Comparison of ENCODE assay signal across 20 cellular contexts in genomic region chr5:38414348-38414747, GRCh38.
DNase-seq lines count a peak whose midpoint lies in the region; ATAC-seq and TF ChIP-seq lines count a peak whose summit lies in the region.
"Had no signal": no experiment of that assay in that cellular context is flagged by ENCODE, and none has a peak within 500 bp of the region (broad histone marks: within the 10 kb centered on the region; RNA-seq: fewer than 3 reads in every experiment).

No MANE protein-coding gene starts in this region.

- no peaks in the 10 kb centered on the region for H3K36me3 ChIP-seq in BJ (ENCODE audit: control insufficient read depth, insufficient read depth, low read length)
- H3K36me3 ChIP-seq in psoas muscle (ENCODE audit: insufficient read depth in 1 of 2, low read depth in 1 of 2) = no peaks in the 10 kb centered on the region
- H3K36me3 ChIP-seq: Peyer's patch, suprapubic skin had no signal

- H3K4me3 Mint-ChIP-seq in chondrocyte (ENCODE audit: unreplicated experiment) (no peak overlapping the region), mesothelial cell of epicardium (no peak overlapping the region)
- H3K4me3 Mint-ChIP-seq: activated CD4-positive, alpha-beta T cell treated with anti-CD3 and anti-CD28 coated beads, Interleukin-2, amount 10 ng/mL, durations not matched to agents 24 days and 14 days; activated naive CD8-positive, alpha-beta T cell treated with anti-CD3 and anti-CD28 coated beads, Interleukin-2, amount 10 ng/mL, durations not matched to agents 7 days and 5 days; effector memory CD8-positive, alpha-beta T cell; stimulated activated effector memory CD8-positive, alpha-beta T cell treated with anti-CD3 and anti-CD28 coated beads, Interleukin-12 subunit alpha, Interleukin-12 subunit beta, amount 100 ng/mL, for 72 hours had no signal

- no peaks in the 10 kb centered on the region for H3K4me1 ChIP-seq in psoas muscle
- H3K4me1 ChIP-seq: body of pancreas, Peyer's patch, suprapubic skin had no signal

- H3K36me3 Mint-ChIP-seq in chondrocyte (ENCODE audit: low read depth) (no peaks in the 10 kb centered on the region), mesothelial cell of epicardium (no peaks in the 10 kb centered on the region)
- H3K36me3 Mint-ChIP-seq: activated naive CD8-positive, alpha-beta T cell treated with anti-CD3 and anti-CD28 coated beads, Interleukin-2, amount 10 ng/mL, durations not matched to agents 7 days and 5 days; stimulated activated effector memory CD8-positive, alpha-beta T cell treated with anti-CD3 and anti-CD28 coated beads, Interleukin-12 subunit alpha, Interleukin-12 subunit beta, amount 100 ng/mL, for 72 hours had no signal

- 46 to 67% (median 50%) methylated on average over 4 of the region's 4 CpGs for WGBS in psoas muscle, 3 donors

- no peaks in the 10 kb centered on the region for H3K9me3 ChIP-seq in psoas muscle
- H3K9me3 ChIP-seq: body of pancreas, Peyer's patch, suprapubic skin had no signal

- no peak overlapping the region for H3K27ac Mint-ChIP-seq in chondrocyte (ENCODE audit: unreplicated experiment)
- no peak overlapping the region for H3K27ac Mint-ChIP-seq in mesothelial cell of epicardium
- H3K27ac Mint-ChIP-seq: activated CD4-positive, alpha-beta T cell treated with anti-CD3 and anti-CD28 coated beads, Interleukin-2, amount 10 ng/mL, durations not matched to agents 24 days and 14 days; activated naive CD8-positive, alpha-beta T cell treated with anti-CD3 and anti-CD28 coated beads, Interleukin-2, amount 10 ng/mL, durations not matched to agents 7 days and 5 days; effector memory CD8-positive, alpha-beta T cell; stimulated activated effector memory CD8-positive, alpha-beta T cell treated with anti-CD3 and anti-CD28 coated beads, Interleukin-12 subunit alpha, Interleukin-12 subunit beta, amount 100 ng/mL, for 72 hours had no signal

- H3K27ac ChIP-seq in psoas muscle = no peak overlapping the region
- H3K27ac ChIP-seq: body of pancreas, Peyer's patch, suprapubic skin had no signal

- ATAC-seq in psoas muscle (peak; percentile 65 to 93 (median 77)), HG03571 (IDR thresholded peaks at IDR 0.05; ENCODE audit: unreplicated experiment) (no peak)
- ATAC-seq: body of pancreas; effector memory CD8-positive, alpha-beta T cell; esophagus mucosa; HCT116; stimulated activated effector memory CD8-positive, alpha-beta T cell treated with anti-CD3 and anti-CD28 coated beads, Interleukin-12 subunit alpha, Interleukin-12 subunit beta, amount 100 ng/mL, for 72 hours had no signal

- TF ChIP-seq CTCF in BJ (IDR thresholded peaks at IDR 0.05; ENCODE audit: insufficient read depth, low read depth, low read length) (no peak), psoas muscle (IDR thresholded peaks at IDR 0.05) (no peak), chondrocyte (IDR thresholded peaks at IDR 0.05) (no peak), mesothelial cell of epicardium (IDR thresholded peaks at IDR 0.05; ENCODE audit: unreplicated experiment) (no peak)

- H3K4me1 Mint-ChIP-seq in chondrocyte (ENCODE audit: low read depth) (peaks cover 10% of the 10 kb centered on the region), mesothelial cell of epicardium (no peaks in the 10 kb centered on the region)
- H3K4me1 Mint-ChIP-seq: activated CD4-positive, alpha-beta T cell treated with anti-CD3 and anti-CD28 coated beads, Interleukin-2, amount 10 ng/mL, durations not matched to agents 24 days and 14 days; activated naive CD8-positive, alpha-beta T cell treated with anti-CD3 and anti-CD28 coated beads, Interleukin-2, amount 10 ng/mL, durations not matched to agents 7 days and 5 days; stimulated activated effector memory CD8-positive, alpha-beta T cell treated with anti-CD3 and anti-CD28 coated beads, Interleukin-12 subunit alpha, Interleukin-12 subunit beta, amount 100 ng/mL, for 72 hours had no signal

- H3K9me3 Mint-ChIP-seq in chondrocyte (ENCODE audit: low read depth) (no peaks in the 10 kb centered on the region), mesothelial cell of epicardium (no peaks in the 10 kb centered on the region)
- H3K9me3 Mint-ChIP-seq: activated CD4-positive, alpha-beta T cell treated with anti-CD3 and anti-CD28 coated beads, Interleukin-2, amount 10 ng/mL, durations not matched to agents 24 days and 14 days; activated naive CD8-positive, alpha-beta T cell treated with anti-CD3 and anti-CD28 coated beads, Interleukin-2, amount 10 ng/mL, durations not matched to agents 7 days and 5 days; effector memory CD8-positive, alpha-beta T cell; stimulated activated effector memory CD8-positive, alpha-beta T cell treated with anti-CD3 and anti-CD28 coated beads, Interleukin-12 subunit alpha, Interleukin-12 subunit beta, amount 100 ng/mL, for 72 hours had no signal

- CTCF ChIA-PET in BJ (lab: Yijun Ruan, JAX) = interaction anchor here (0.9 to 1.6 kb wide), 4 partner anchors 10 to 399 kb away, joined by 3 to 6 read pairs (median 4); no protein-coding TSS in a partner anchor

- peak; percentile 41 for DNase-seq in BJ (ENCODE audit: low read depth)
- peak; percentile 14 for DNase-seq in HT1080 (ENCODE audit: low read depth)
- peak; percentile 7 for DNase-seq in amniotic stem cell (lab: John Stamatoyannopoulos, UW)
- no peak for DNase-seq in psoas muscle
- DNase-seq in chondrocyte (ENCODE audit: low spot score) = no peak
- no peak for DNase-seq in mesothelial cell of epicardium (ENCODE audit: low spot score in 2 of 2, unreplicated experiment in 2 of 2)
- DNase-seq: activated CD4-positive, alpha-beta T cell treated with anti-CD3 and anti-CD28 coated beads, Interleukin-2, amount 10 ng/mL, durations not matched to agents 24 days and 14 days; activated naive CD8-positive, alpha-beta T cell treated with anti-CD3 and anti-CD28 coated beads, Interleukin-2, amount 10 ng/mL, durations not matched to agents 7 days and 5 days; body of pancreas; effector memory CD8-positive, alpha-beta T cell; NCI-H2081 treated with DMSO at 0.1 percent for 48 hours; Peyer's patch; stimulated activated CD4-positive, alpha-beta T cell treated with anti-CD3 and anti-CD28 coated beads, Interleukin-2, amount 100 ng/mL, for 24 hours had no signal

- H3K4me3 ChIP-seq in BJ (ENCODE audit: low read depth, low read length) = no peak overlapping the region
- H3K4me3 ChIP-seq in psoas muscle = no peak overlapping the region
- H3K4me3 ChIP-seq: body of pancreas, lung, Peyer's patch, skin epidermis, suprapubic skin had no signal

- H3K27me3 Mint-ChIP-seq in chondrocyte (ENCODE audit: low read depth) (peaks cover 5% of the 10 kb centered on the region), mesothelial cell of epicardium (ENCODE audit: low read depth) (peaks cover 19% of the 10 kb centered on the region)

- H3K27me3 ChIP-seq in BJ (ENCODE audit: control insufficient read depth, insufficient read depth, low read length) (peaks cover 2% of the 10 kb centered on the region), psoas muscle (ENCODE audit: insufficient read depth in 3 of 3, low read length in 2 of 3) (no peaks in the 10 kb centered on the region)
- H3K27me3 ChIP-seq: body of pancreas, Peyer's patch had no signal

- POLR2A ChIA-PET in BJ (lab: Charles Lee) = no interaction called here

- intact Hi-C loops in psoas muscle (cut with DNase I) = no loop called here

Comparison
In these comparisons a context has a peak if more than half of its experiments do, and no peak if none do; other contexts are left out.
1. DNase-seq: peak in BJ (single experiment), HT1080 (single experiment) and amniotic stem cell (single experiment); none in psoas muscle (0 of 2), chondrocyte (single experiment) and mesothelial cell of epicardium (0 of 2).